ENCODE assay signal across 29 cellular contexts in the genomic region with DNA sequence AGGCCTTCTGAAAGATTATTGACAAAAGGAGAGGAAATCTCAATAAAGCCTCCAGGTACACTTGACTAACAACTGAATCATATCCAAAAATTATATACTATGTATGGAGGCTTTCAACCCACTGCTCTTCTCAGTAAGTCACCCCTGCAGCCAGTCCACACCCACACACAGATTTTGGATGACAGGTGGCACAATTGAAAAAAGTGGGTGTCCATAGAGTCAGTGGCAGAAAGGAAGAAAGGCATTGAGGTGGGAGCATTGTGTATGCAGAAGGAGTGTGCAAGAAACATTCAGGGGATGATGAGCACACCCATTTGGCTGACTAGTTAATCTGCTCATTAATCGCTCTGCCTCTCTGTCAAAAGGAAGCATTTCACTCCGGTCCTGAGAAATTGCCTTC.
"Had no signal": no experiment of that assay in that cellular context is flagged by ENCODE, and none has a peak within 500 bp of the region (broad histone marks: within the 10 kb centered on the region; RNA-seq: fewer than 3 reads in every experiment).

No MANE protein-coding gene starts in this region.

- H3K27ac Mint-ChIP-seq: stimulated activated effector memory CD8-positive, alpha-beta T cell treated with anti-CD3 and anti-CD28 coated beads, Interleukin-12 subunit alpha, Interleukin-12 subunit beta, amount 100 ng/mL, for 72 hours; stimulated activated memory B cell treated with anti-CD40 and anti-IgM and Interleukin-4, amounts not matched to agents 10 μg/mL and 1 μg/mL and 100 μg/mL, for 72 hours; stimulated activated naive B cell treated with anti-CD40 and anti-IgM and Interleukin-4, amounts not matched to agents 10 μg/mL and 1 μg/mL and 100 μg/mL, for 72 hours; stimulated activated naive CD8-positive, alpha-beta T cell treated with anti-CD3 and anti-CD28 coated beads, Interleukin-15, amount 100 ng/mL, for 72 hours; stimulated activated naive CD8-positive, alpha-beta T cell treated with anti-CD3 and anti-CD28 coated beads, Interleukin-15, Interleukin-2, amounts not matched to agents 100 ng/mL and 50 ng/mL, for 24 hours; type B pancreatic cell had no signal

- ATAC-seq: stimulated activated effector memory CD8-positive, alpha-beta T cell treated with anti-CD3 and anti-CD28 coated beads, Interleukin-12 subunit alpha, Interleukin-12 subunit beta, amount 100 ng/mL, for 72 hours; stimulated activated memory B cell treated with anti-CD40 and anti-IgM and Interleukin-4, amounts not matched to agents 10 μg/mL and 1 μg/mL and 100 μg/mL, for 72 hours; stimulated activated naive B cell treated with anti-CD40 and anti-IgM and Interleukin-4, amounts not matched to agents 10 μg/mL and 1 μg/mL and 100 μg/mL, for 72 hours; stimulated activated naive CD8-positive, alpha-beta T cell treated with anti-CD3 and anti-CD28 coated beads, Interleukin-15, amount 100 ng/mL, for 72 hours; stimulated activated naive CD8-positive, alpha-beta T cell treated with anti-CD3 and anti-CD28 coated beads, Interleukin-15, Interleukin-2, amounts not matched to agents 100 U/mL and 50 U/mL, for 24 hours; upper lobe of right lung had no signal

- H3K4me1 ChIP-seq: stomach, suprapubic skin, testis, thyroid gland, tibial artery, tibial nerve, transverse colon, upper lobe of left lung, upper lobe of right lung, uterus, vagina had no signal

- H3K36me3 ChIP-seq: stomach, suprapubic skin, thoracic aorta, thyroid gland, tibial artery, tibial nerve, transverse colon, upper lobe of left lung, upper lobe of right lung, uterus, vagina had no signal

- DNase-seq: stimulated activated CD4-positive, alpha-beta T cell treated with anti-CD3 and anti-CD28 coated beads, Interleukin-2, amount 100 ng/mL, for 48 hours; stimulated activated CD4-positive, alpha-beta T cell treated with anti-CD3 and anti-CD28 coated beads, Interleukin-4, amount 100 ng/mL, for 1 hour; stimulated activated CD4-positive, alpha-beta T cell treated with anti-CD3 and anti-CD28 coated beads, Interleukin-4, amount 100 ng/mL, for 24 hours; stimulated activated CD4-positive, alpha-beta T cell treated with anti-CD3 and anti-CD28 coated beads, Interleukin-4, amount 100 ng/mL, for 4 hours; stimulated activated CD8-positive, alpha-beta memory T cell treated with anti-CD3 and anti-CD28 coated beads, Interleukin-4, amount 100 ng/mL, for 48 hours; stimulated activated naive B cell treated with anti-CD40 and anti-IgM and Interleukin-4, amounts not matched to agents 10 μg/mL and 1 μg/mL and 100 μg/mL, for 72 hours; stimulated activated naive CD4-positive, alpha-beta T cell; stimulated activated naive CD4-positive, alpha-beta T cell treated with Interleukin-2 at 50 U/mL for 16 hours; stimulated activated naive CD8-positive, alpha-beta T cell treated with anti-CD3 and anti-CD28 coated beads, Interleukin-15, amount 100 ng/mL, for 72 hours; stimulated activated naive CD8-positive, alpha-beta T cell treated with anti-CD3 and anti-CD28 coated beads, Interleukin-15, Interleukin-2, amounts not matched to agents 100 U/mL and 50 U/mL, for 24 hours; stomach; substantia nigra; testis; thyroid gland; tibial artery; transverse colon; trophoblast cell; upper lobe of left lung; upper lobe of right lung; uterus had no signal

- H3K27me3 Mint-ChIP-seq: stimulated activated memory B cell treated with anti-CD40 and anti-IgM and Interleukin-4, amounts not matched to agents 10 μg/mL and 1 μg/mL and 100 μg/mL, for 72 hours; type B pancreatic cell had no signal

- H3K27ac ChIP-seq: stomach, suprapubic skin, testis, thoracic aorta, thyroid gland, tibial artery, tibial nerve, transverse colon, upper lobe of left lung, upper lobe of right lung, uterus, vagina had no signal

- H3K9me3 ChIP-seq: suprapubic skin, testis, thoracic aorta, thyroid gland, transverse colon, upper lobe of left lung, upper lobe of right lung, uterus, vagina had no signal

- H3K27me3 ChIP-seq: stomach, suprapubic skin, testis, thyroid gland, tibial artery, tibial nerve, transverse colon, upper lobe of left lung, upper lobe of right lung, uterus, vagina had no signal

- H3K36me3 Mint-ChIP-seq: stimulated activated effector memory CD8-positive, alpha-beta T cell treated with anti-CD3 and anti-CD28 coated beads, Interleukin-12 subunit alpha, Interleukin-12 subunit beta, amount 100 ng/mL, for 72 hours; stimulated activated naive B cell treated with anti-CD40 and anti-IgM and Interleukin-4, amounts not matched to agents 10 μg/mL and 1 μg/mL and 100 μg/mL, for 72 hours; type B pancreatic cell had no signal

- H3K4me3 ChIP-seq: stomach, suprapubic skin, testis, thoracic aorta, thyroid gland, tibial artery, tibial nerve, transverse colon, upper lobe of left lung, upper lobe of right lung, uterus, vagina had no signal

- H3K4me3 Mint-ChIP-seq: stimulated activated effector memory CD8-positive, alpha-beta T cell treated with anti-CD3 and anti-CD28 coated beads, Interleukin-12 subunit alpha, Interleukin-12 subunit beta, amount 100 ng/mL, for 72 hours; stimulated activated memory B cell treated with anti-CD40 and anti-IgM and Interleukin-4, amounts not matched to agents 10 μg/mL and 1 μg/mL and 100 μg/mL, for 72 hours; stimulated activated naive B cell treated with anti-CD40 and anti-IgM and Interleukin-4, amounts not matched to agents 10 μg/mL and 1 μg/mL and 100 μg/mL, for 72 hours; stimulated activated naive CD8-positive, alpha-beta T cell treated with anti-CD3 and anti-CD28 coated beads, Interleukin-15, amount 100 ng/mL, for 72 hours; stimulated activated naive CD8-positive, alpha-beta T cell treated with anti-CD3 and anti-CD28 coated beads, Interleukin-15, Interleukin-2, amounts not matched to agents 100 ng/mL and 50 ng/mL, for 24 hours; type B pancreatic cell had no signal

- FAIRE-seq: urothelium cell line had no signal
